In the genomic region with DNA sequence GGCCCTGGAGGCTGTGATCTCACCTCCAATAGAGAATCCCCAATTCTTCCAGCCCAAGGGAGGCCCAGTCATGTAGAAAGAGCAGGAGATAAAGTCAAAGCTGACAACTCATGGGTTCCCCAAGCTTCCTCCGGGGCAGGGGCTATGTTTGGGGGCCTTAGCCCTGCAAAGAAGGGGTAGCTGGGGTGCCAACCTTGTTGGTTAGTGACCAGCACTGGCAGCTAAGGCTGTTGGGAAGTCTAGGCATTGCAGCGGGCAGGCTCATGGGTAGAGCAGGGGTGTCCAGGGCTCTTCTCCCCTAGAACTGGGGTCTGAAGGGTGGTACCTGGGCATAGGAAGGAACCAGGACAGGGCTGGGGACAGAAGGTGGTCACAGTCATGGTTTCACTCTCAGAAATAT, we compare ENCODE assay signal across 1 cellular context.
TF ChIP-seq lines count a peak whose summit lies in the region.

No MANE protein-coding gene starts in this region.

TF ChIP-seq in endothelial cell of umbilical vein, 7 proteins besides CTCF, POLR2A, EP300 and RAD21:
- no peak for TF ChIP-seq MYC (IDR thresholded peaks at IDR 0.05; ENCODE audit: low read depth, low read length)
- TF ChIP-seq GATA2 (IDR thresholded peaks at IDR 0.05; ENCODE audit: insufficient read depth, insufficient read length, low read depth, low read length), result no peak
- TF ChIP-seq FOS (IDR thresholded peaks at IDR 0.05; ENCODE audit: borderline replicate concordance, insufficient read depth, low read length), result no peak
- TF ChIP-seq, protein P1, sequence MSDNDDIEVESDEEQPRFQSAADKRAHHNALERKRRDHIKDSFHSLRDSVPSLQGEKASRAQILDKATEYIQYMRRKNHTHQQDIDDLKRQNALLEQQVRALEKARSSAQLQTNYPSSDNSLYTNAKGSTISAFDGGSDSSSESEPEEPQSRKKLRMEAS (IDR thresholded peaks at IDR 0.05; ENCODE audit: insufficient read depth, insufficient read length), result no peak
- no peak for TF ChIP-seq JUN (IDR thresholded peaks at IDR 0.05; ENCODE audit: borderline replicate concordance, insufficient read depth, insufficient read length, low read depth)
- TF ChIP-seq POLR2AphosphoS5 (IDR thresholded peaks at IDR 0.05; ENCODE audit: insufficient read depth, low read depth, low read length), result peak; percentile 40
- TF ChIP-seq EZH2 (IDR thresholded peaks at IDR 0.05; ENCODE audit: borderline replicate concordance, low read depth, low read length, severe bottlenecking), result no peak
